In genomic region chr5:178130576-178131445, GRCh38 we compare ENCODE assay signal across 8 cellular contexts. TPM values are rescaled to one million over a fixed set of nuclear protein-coding genes. Genes with fewer than 3 reads are reported as not detected.
DNase-seq lines count a peak whose midpoint lies in the region; ATAC-seq, FAIRE-seq and TF ChIP-seq lines count a peak whose summit lies in the region.

Gene RMND5B (plus strand): TSS chr5:178131014. CDS start chr5:178138120, 7,106 bp downstream.

- H3K36me3 ChIP-seq in kidney (ENCODE audit: control insufficient read depth in 1 of 2, insufficient read depth in 2 of 2, low read length in 2 of 2) = peaks cover 4 to 5% of the 10 kb centered on the region in 2 donors

- peak within 1 kb of the TSS; percentile 80 to 83 for H3K27ac ChIP-seq in kidney (ENCODE audit: low read depth in 2 of 2, low read length in 2 of 2)

- FAIRE-seq in kidney (lab: Jason Lieb, UNC) = no peak

- peak within 1 kb of the TSS; percentile 54 to 80 for H3K9ac ChIP-seq in kidney (ENCODE audit: low read length in 2 of 2)

- H3K9me3 ChIP-seq in kidney (ENCODE audit: control insufficient read depth in 1 of 2, low read length in 2 of 2) = no peaks in the 10 kb centered on the region

- intact Hi-C loops in kidney (cut with DNase I) = no loop called here

- peaks cover 0 to 5% of the 10 kb centered on the region in 2 donors for H3K4me1 ChIP-seq in kidney (ENCODE audit: control insufficient read depth in 1 of 2, insufficient read depth in 1 of 2, low read depth in 1 of 2, low read length in 2 of 2)

- DNase-seq in AG08396 (ENCODE audit: low spot score) = peak; percentile 97
- DNase-seq in NCI-H446 (lab: John Stamatoyannopoulos, UW) = peak; percentile 32 to 85
- peak; percentile 73 for DNase-seq in activated CD4-positive, alpha-beta T cell treated with anti-CD3 and anti-CD28 coated beads for 1 hour
- peak; percentile 92 for DNase-seq in cerebellum (ENCODE audit: low spot score)
- DNase-seq in kidney = peak; percentile 93
- peak; percentile 71 to 78 for DNase-seq in stimulated activated CD4-positive, alpha-beta T cell treated with anti-CD3 and anti-CD28 coated beads, Interleukin-15, amount 100 ng/mL, for 1 hour (ENCODE audit: low read depth in 1 of 2, low spot score in 1 of 2)

- TF ChIP-seq CTCF in kidney (IDR thresholded peaks at IDR 0.05; ENCODE audit: borderline replicate concordance, extremely low read depth, insufficient read depth) = no peak

- peak; percentile 84 for ATAC-seq in GM18907 (IDR thresholded peaks at IDR 0.05; ENCODE audit: unreplicated experiment)
- ATAC-seq in HG03135 (IDR thresholded peaks at IDR 0.05; ENCODE audit: unreplicated experiment) = peak; percentile 84

- peak within 1 kb of the TSS; percentile 62 to 79 for H3K4me3 ChIP-seq in kidney (ENCODE audit: low read length in 2 of 2)

RNA-seq across cellular contexts. Expression of gene RMND5B, which starts in this region (rescaled TPM):
- total RNA-seq in cerebellum = 22.0 TPM
- total RNA-seq in kidney = 45.3 TPM
- polyA plus RNA-seq in kidney (ENCODE audit: insufficient read depth, low read depth, low replicate concordance) = 36.6 TPM

Comparison
In these comparisons a context has a peak if more than half of its experiments do, and no peak if none do; other contexts are left out.
1. Peak in every context shown above with its lines: DNase-seq, ATAC-seq, H3K4me3 ChIP-seq and H3K27ac ChIP-seq.